Comparison of ENCODE assay signal across 13 cellular contexts in the genomic region with DNA sequence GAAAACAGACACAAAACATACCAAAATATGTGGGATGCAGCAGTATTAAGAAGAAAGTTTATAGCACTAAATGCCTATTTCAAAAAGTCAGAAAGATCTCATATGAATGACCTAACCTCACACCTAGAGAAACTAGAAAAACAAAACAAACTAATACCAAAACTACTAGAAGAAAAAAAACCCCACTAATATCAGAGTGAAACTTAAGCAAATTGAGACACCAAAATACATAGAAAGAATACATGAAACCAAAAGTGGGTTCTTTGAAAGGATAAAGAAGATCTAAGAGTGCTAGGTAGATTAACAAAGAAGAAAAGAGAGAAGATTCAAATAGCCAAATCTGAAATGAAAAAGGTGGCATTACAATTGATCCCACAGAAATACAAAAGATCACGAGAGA.
A peak's percentile ranks its signal among the peaks of the same experiment; 100 is the strongest.
DNase-seq lines count a peak whose midpoint lies in the region; ATAC-seq and TF ChIP-seq lines count a peak whose summit lies in the region.
"Had no signal": no experiment of that assay in that cellular context is flagged by ENCODE, and none has a peak within 500 bp of the region (broad histone marks: within the 10 kb centered on the region; RNA-seq: fewer than 3 reads in every experiment).

No MANE protein-coding gene starts in this region.

- no peaks in the 10 kb centered on the region for H3K4me1 Mint-ChIP-seq in CD8-positive, alpha-beta memory T cell
- H3K4me1 Mint-ChIP-seq: activated T-helper 17 cell treated with anti-CD3 and anti-CD28 coated beads, Interleukin-2, amount 50 U/mL, for 72 hours; nephron had no signal

- H3K36me3 Mint-ChIP-seq in CD8-positive, alpha-beta memory T cell, result no peaks in the 10 kb centered on the region

- H3K36me3 ChIP-seq in CD8-positive, alpha-beta memory T cell (ENCODE audit: insufficient read depth, low read length), result no peaks in the 10 kb centered on the region
- H3K36me3 ChIP-seq: breast epithelium had no signal

- CTCF ChIA-PET in CD8-positive, alpha-beta memory T cell (lab: Charles Lee), result no interaction called here

- H3K4me3 Mint-ChIP-seq in CD8-positive, alpha-beta memory T cell, result no peak overlapping the region
- H3K4me3 Mint-ChIP-seq: activated T-helper 17 cell treated with anti-CD3 and anti-CD28 coated beads, Interleukin-2, amount 50 U/mL, for 72 hours; nephron had no signal

- H3K27ac Mint-ChIP-seq in CD8-positive, alpha-beta memory T cell, result no peak overlapping the region
- H3K27ac Mint-ChIP-seq: activated T-helper 17 cell treated with anti-CD3 and anti-CD28 coated beads, Interleukin-2, amount 50 U/mL, for 72 hours; nephron had no signal

- no peaks in the 10 kb centered on the region for H3K9me3 ChIP-seq in CD8-positive, alpha-beta memory T cell (ENCODE audit: low read length)
- H3K9me3 ChIP-seq: breast epithelium had no signal

- no peaks in the 10 kb centered on the region for H3K4me1 ChIP-seq in CD8-positive, alpha-beta memory T cell (ENCODE audit: insufficient read depth, low read length)
- H3K4me1 ChIP-seq: breast epithelium had no signal

- no peak for TF ChIP-seq CTCF in GM10266 (IDR thresholded peaks at IDR 0.05; ENCODE audit: control insufficient read depth, insufficient read depth, low read depth, missing control alignments)

- no peak overlapping the region for H3K4me3 ChIP-seq in CD8-positive, alpha-beta memory T cell (ENCODE audit: low read length)
- H3K4me3 ChIP-seq: breast epithelium had no signal

- ATAC-seq in GM19324 (IDR thresholded peaks at IDR 0.05; ENCODE audit: low FRiP score, unreplicated experiment) (peak; percentile 73), GM21825 (IDR thresholded peaks at IDR 0.05; ENCODE audit: unreplicated experiment) (peak; percentile 81), HG03108 (IDR thresholded peaks at IDR 0.05; ENCODE audit: unreplicated experiment) (peak; percentile 74)
- ATAC-seq: activated T-helper 17 cell treated with anti-CD3 and anti-CD28 coated beads, Interleukin-2, amount 50 U/mL, for 72 hours; left colon had no signal

- H3K27me3 Mint-ChIP-seq in CD8-positive, alpha-beta memory T cell, result no peaks in the 10 kb centered on the region

- no peak overlapping the region for H3K27ac ChIP-seq in CD8-positive, alpha-beta memory T cell (ENCODE audit: low read depth, low read length)
- H3K27ac ChIP-seq: breast epithelium had no signal

- peaks cover 0 to 15% (median 6%) of the 10 kb centered on the region in 5 donors for H3K9me3 Mint-ChIP-seq in CD8-positive, alpha-beta memory T cell

- no peaks in the 10 kb centered on the region for H3K27me3 ChIP-seq in CD8-positive, alpha-beta memory T cell (ENCODE audit: insufficient read depth, low read length, poor library complexity, severe bottlenecking)
- H3K27me3 ChIP-seq: breast epithelium had no signal

- POLR2A ChIA-PET in CD8-positive, alpha-beta memory T cell (lab: Charles Lee), result no interaction called here

- DNase-seq in GM10266 (ENCODE audit: extremely low spot score) (peak; percentile 34), NCI-H1436 (lab: John Stamatoyannopoulos, UW) (no peak), amygdala (lab: John Stamatoyannopoulos, UW) (no peak)
- no peak for DNase-seq in CD8-positive, alpha-beta memory T cell
- no peak for DNase-seq in activated CD8-positive, alpha-beta memory T cell treated with anti-CD3 and anti-CD28 coated beads, Interleukin-2, amount 50 U/mL, for 48 hours
- DNase-seq: 8988T, left colon had no signal
